Comparison of ENCODE assay signal across 19 cellular contexts in the genomic region with DNA sequence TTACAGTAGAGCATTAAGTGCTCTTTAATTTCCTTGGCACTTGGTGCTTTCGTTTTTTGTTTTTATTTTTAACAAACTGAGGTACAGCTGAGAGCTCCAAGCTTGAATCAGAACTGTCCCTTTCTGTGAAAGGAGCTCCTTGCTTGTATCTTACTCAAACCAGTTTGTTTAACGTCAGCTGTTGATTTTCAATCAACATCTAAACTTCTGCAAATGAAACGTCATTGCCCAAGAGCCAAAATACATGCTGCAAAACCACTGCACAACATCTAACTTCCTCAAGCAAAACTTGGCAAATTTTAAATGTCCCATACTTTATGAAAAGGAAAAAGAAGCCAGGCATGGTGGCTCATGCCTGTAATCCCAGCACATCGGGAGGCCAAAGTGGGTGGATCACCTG. TPM values are rescaled to one million over a fixed set of nuclear protein-coding genes. Genes with fewer than 3 reads are reported as not detected.
"Had no signal": no experiment of that assay in that cellular context is flagged by ENCODE, and none has a peak within 500 bp of the region (broad histone marks: within the 10 kb centered on the region; RNA-seq: fewer than 3 reads in every experiment).

No MANE protein-coding gene starts in this region.

- H3K27ac Mint-ChIP-seq: activated CD8-positive, alpha-beta memory T cell treated with anti-CD3 and anti-CD28 coated beads, Interleukin-2, amount 10 ng/mL, durations not matched to agents 7 days and 5 days; activated naive CD4-positive, alpha-beta T cell treated with anti-CD3 and anti-CD28 coated beads for 36 hours; activated T-helper 2 cell treated with anti-CD3 and anti-CD28 coated beads, Interferon-gamma antibody, Interleukin-2, Interleukin-4, amounts not matched to agents 10 μg/mL and 5 μg/mL and 100 μg/mL, durations not matched to agents 14 hours and 24 hours and 36 hours; mesothelial cell of epicardium; neural progenitor cell; stimulated activated naive B cell treated with anti-CD40 and anti-IgM and Interleukin-4, amounts not matched to agents 10 μg/mL and 1 μg/mL and 100 μg/mL, for 72 hours had no signal

- H3K9me3 Mint-ChIP-seq: neural progenitor cell had no signal

- H3K4me3 ChIP-seq: ascending aorta, breast epithelium, neural progenitor cell, ovary, tibial artery had no signal

- H3K4me1 ChIP-seq: ascending aorta, breast epithelium, neural progenitor cell, tibial artery had no signal

- H3K4me1 Mint-ChIP-seq: mesothelial cell of epicardium; neural progenitor cell; stimulated activated naive B cell treated with anti-CD40 and anti-IgM and Interleukin-4, amounts not matched to agents 10 μg/mL and 1 μg/mL and 100 μg/mL, for 72 hours had no signal

- H3K27me3 ChIP-seq: ascending aorta, breast epithelium, neural progenitor cell, ovary, tibial artery had no signal

- DNase-seq: activated CD4-positive, alpha-beta T cell treated with anti-CD3 and anti-CD28 coated beads for 1 hour; activated CD4-positive, alpha-beta T cell treated with anti-CD3 and anti-CD28 coated beads, Interleukin-2, amount 50 U/mL, for 4 hours; activated CD8-positive, alpha-beta memory T cell treated with anti-CD3 and anti-CD28 coated beads, Interleukin-2, amount 10 ng/mL, durations not matched to agents 7 days and 5 days; activated naive CD4-positive, alpha-beta T cell treated with anti-CD3 and anti-CD28 coated beads for 36 hours; activated T-cell treated with anti-CD3 and anti-CD28 coated beads, Interleukin-2, amount 50 U/mL, for 1 hour; cerebellar nuclear complex; effector memory CD4-positive, alpha-beta T cell; foreskin fibroblast; glutamatergic neuron; ovary; stimulated activated naive B cell treated with anti-CD40 and anti-IgM and Interleukin-4, amounts not matched to agents 10 μg/mL and 1 μg/mL and 100 μg/mL, for 72 hours; tibial artery had no signal

- ATAC-seq: activated CD8-positive, alpha-beta memory T cell treated with anti-CD3 and anti-CD28 coated beads, Interleukin-2, amount 10 ng/mL, durations not matched to agents 7 days and 5 days; stimulated activated naive B cell treated with anti-CD40 and anti-IgM and Interleukin-4, amounts not matched to agents 10 μg/mL and 1 μg/mL and 100 μg/mL, for 72 hours had no signal

- H3K4me3 Mint-ChIP-seq: activated CD8-positive, alpha-beta memory T cell treated with anti-CD3 and anti-CD28 coated beads, Interleukin-2, amount 10 ng/mL, durations not matched to agents 7 days and 5 days; activated naive CD4-positive, alpha-beta T cell treated with anti-CD3 and anti-CD28 coated beads for 36 hours; mesothelial cell of epicardium; neural progenitor cell; stimulated activated naive B cell treated with anti-CD40 and anti-IgM and Interleukin-4, amounts not matched to agents 10 μg/mL and 1 μg/mL and 100 μg/mL, for 72 hours had no signal

- H3K36me3 ChIP-seq: ascending aorta, breast epithelium, neural progenitor cell, ovary, tibial artery had no signal

- H3K9me3 ChIP-seq: ascending aorta, breast epithelium, ovary, tibial artery had no signal

- H3K27ac ChIP-seq: ascending aorta, breast epithelium, neural progenitor cell, ovary, tibial artery, VCaP had no signal

- H3K36me3 Mint-ChIP-seq: mesothelial cell of epicardium, neural progenitor cell had no signal

RNA-seq across cellular contexts. Expression of gene VNN2, which starts 15.2 kb away (rescaled TPM):
- total RNA-seq: mesothelial cell of epicardium, pulmonary artery endothelial cell had no signal

RNA-seq across cellular contexts. Expression of gene VNN1, which starts 28.6 kb away (rescaled TPM):
- total RNA-seq: activated CD8-positive, alpha-beta memory T cell treated with anti-CD3 and anti-CD28 coated beads, Interleukin-2, amount 10 ng/mL, durations not matched to agents 7 days and 5 days; activated naive CD4-positive, alpha-beta T cell treated with anti-CD3 and anti-CD28 coated beads for 36 hours; activated T-helper 2 cell treated with anti-CD3 and anti-CD28 coated beads, Interferon-gamma antibody, Interleukin-2, Interleukin-4, amounts not matched to agents 10 μg/mL and 5 μg/mL and 100 μg/mL, durations not matched to agents 14 hours and 24 hours and 36 hours; ascending aorta; mesothelial cell of epicardium; pulmonary artery endothelial cell had no signal
